In genomic region chr6:164415832-164416563, GRCh38 we compare ENCODE assay signal across 22 cellular contexts.
DNase-seq lines count a peak whose midpoint lies in the region; ATAC-seq and TF ChIP-seq lines count a peak whose summit lies in the region.
"Had no signal": no experiment of that assay in that cellular context is flagged by ENCODE, and none has a peak within 500 bp of the region (broad histone marks: within the 10 kb centered on the region; RNA-seq: fewer than 3 reads in every experiment).

No MANE protein-coding gene starts in this region.

- no peaks in the 10 kb centered on the region for H3K27me3 ChIP-seq in BE2C
- H3K27me3 ChIP-seq in adipocyte (replicated peaks; ENCODE audit: control insufficient read depth, insufficient read depth, low read length): no peaks in the 10 kb centered on the region
- H3K27me3 ChIP-seq: sigmoid colon had no signal

- peaks cover 54% of the 10 kb centered on the region for H3K4me1 Mint-ChIP-seq in neural crest cell
- H3K4me1 Mint-ChIP-seq: activated naive CD4-positive, alpha-beta T cell treated with anti-CD3 and anti-CD28 coated beads, Interleukin-2, amount 50 U/mL, for 24 hours; CD8-positive, alpha-beta memory T cell; nephron progenitor cell had no signal

- no peak for TF ChIP-seq CTCF in BE2C (IDR thresholded peaks at IDR 0.05; ENCODE audit: low read depth, low read length)
- TF ChIP-seq CTCF in fibroblast of pulmonary artery (IDR thresholded peaks at IDR 0.05; ENCODE audit: low read length, missing control alignments): no peak
- TF ChIP-seq CTCF in neural crest cell (conservative IDR thresholded peaks at IDR 0.05): no peak

- DNase-seq in BE2C (no peak), adipocyte (ENCODE audit: low read depth) (no peak), fibroblast of pulmonary artery (ENCODE audit: low read depth) (peak; percentile 28), neural crest cell (ENCODE audit: low read depth, low spot score) (no peak), left colon (no peak), DMS153 treated with DMSO at 0.1 percent for 48 hours (lab: John Stamatoyannopoulos, UW; ENCODE audit: unreplicated experiment) (no peak)
- DNase-seq: activated CD4-positive, alpha-beta T cell treated with anti-CD3 and anti-CD28 coated beads, Interleukin-2, amount 50 U/mL, for 48 hours; activated T-cell treated with anti-CD3 and anti-CD28 coated beads, Interleukin-2, amount 50 U/mL, for 4 hours; CD8-positive, alpha-beta memory T cell; DND-41; NCI-H1417; NCI-H2171; NCI-H82; nephron progenitor cell; sigmoid colon; stimulated activated CD4-positive, alpha-beta T cell treated with anti-CD3 and anti-CD28 coated beads, Interleukin-2, amount 100 ng/mL, for 24 hours; SW 1271 had no signal

- peaks cover 11% of the 10 kb centered on the region for H3K9me3 Mint-ChIP-seq in neural crest cell
- H3K9me3 Mint-ChIP-seq: activated naive CD4-positive, alpha-beta T cell treated with anti-CD3 and anti-CD28 coated beads, Interleukin-2, amount 50 U/mL, for 24 hours; nephron progenitor cell had no signal

- H3K4me1 ChIP-seq in BE2C (peaks cover 12% of the 10 kb centered on the region; the same call in 1 of the 2 replicates), adipocyte (ENCODE audit: control insufficient read depth, insufficient read depth, low read length) (peaks cover 3% of the 10 kb centered on the region)
- H3K4me1 ChIP-seq: sigmoid colon had no signal

- peak overlapping the region; percentile 90 for H3K27ac Mint-ChIP-seq in neural crest cell (ENCODE audit: unreplicated experiment)
- H3K27ac Mint-ChIP-seq: activated naive CD4-positive, alpha-beta T cell treated with anti-CD3 and anti-CD28 coated beads, Interleukin-2, amount 50 U/mL, for 24 hours; CD8-positive, alpha-beta memory T cell; nephron progenitor cell had no signal

- no peak overlapping the region for H3K9ac ChIP-seq in adipocyte (ENCODE audit: low read length)

- H3K36me3 ChIP-seq in BE2C: no peaks in the 10 kb centered on the region
- no peaks in the 10 kb centered on the region for H3K36me3 ChIP-seq in adipocyte (ENCODE audit: control insufficient read depth, insufficient read depth, low read length, severe bottlenecking)
- H3K36me3 ChIP-seq: sigmoid colon had no signal

- intact Hi-C loops in left colon (cut with DNase I, micrococcal nuclease): no loop called here

- H3K9me3 ChIP-seq in BE2C: no peaks in the 10 kb centered on the region; the same call in 1 of the 2 replicates
- no peaks in the 10 kb centered on the region for H3K9me3 ChIP-seq in adipocyte (ENCODE audit: control insufficient read depth, low read length)
- H3K9me3 ChIP-seq: sigmoid colon had no signal

- ATAC-seq in esophagus mucosa: no peak
- no peak for ATAC-seq in left colon
- no peak for ATAC-seq in HG03196 (IDR thresholded peaks at IDR 0.05; ENCODE audit: unreplicated experiment)
- ATAC-seq: activated T-cell treated with anti-CD3 and anti-CD28 coated beads, Interleukin-2, amount 50 U/mL, for 4 hours; HCT116 had no signal

- H3K27me3 Mint-ChIP-seq in neural crest cell (ENCODE audit: low read depth): no peaks in the 10 kb centered on the region
- H3K27me3 Mint-ChIP-seq: activated naive CD4-positive, alpha-beta T cell treated with anti-CD3 and anti-CD28 coated beads, Interleukin-2, amount 50 U/mL, for 24 hours; CD8-positive, alpha-beta memory T cell had no signal

- peak overlapping the region; percentile 44 for H3K4me3 Mint-ChIP-seq in neural crest cell
- H3K4me3 Mint-ChIP-seq: activated naive CD4-positive, alpha-beta T cell treated with anti-CD3 and anti-CD28 coated beads, Interleukin-2, amount 50 U/mL, for 24 hours; activated T-cell treated with anti-CD3 and anti-CD28 coated beads, Interleukin-2, amount 50 U/mL, for 4 hours; CD8-positive, alpha-beta memory T cell; nephron progenitor cell had no signal

- H3K4me3 ChIP-seq in BE2C (ENCODE audit: low read depth, low read length): peak overlapping the region; percentile 41
- peak overlapping the region; percentile 71 for H3K4me3 ChIP-seq in adipocyte (ENCODE audit: low read length)
- H3K4me3 ChIP-seq in fibroblast of pulmonary artery (replicated peaks; ENCODE audit: low read depth, low read length): peak overlapping the region; percentile 38
- H3K4me3 ChIP-seq: lung, sigmoid colon had no signal

- peaks cover 5% of the 10 kb centered on the region for H3K36me3 Mint-ChIP-seq in neural crest cell (ENCODE audit: low read depth)
- H3K36me3 Mint-ChIP-seq: activated naive CD4-positive, alpha-beta T cell treated with anti-CD3 and anti-CD28 coated beads, Interleukin-2, amount 50 U/mL, for 24 hours; CD8-positive, alpha-beta memory T cell had no signal
